Comparison of ENCODE assay signal across 8 cellular contexts in genomic region chr13:97433727-97434416, GRCh38. TPM values are rescaled to one million over a fixed set of nuclear protein-coding genes. Genes with fewer than 3 reads are reported as not detected.
A peak's percentile ranks its signal among the peaks of the same experiment; 100 is the strongest.
DNase-seq lines count a peak whose midpoint lies in the region; ATAC-seq, FAIRE-seq and TF ChIP-seq lines count a peak whose summit lies in the region.

Gene RAP2A, plus strand, starts transcription at chr13:97434169. Its CDS starts 302 bp downstream, at chr13:97434471.

- peaks cover 12% of the 10 kb centered on the region for H3K23me2 ChIP-seq in H1 (ENCODE audit: low read depth, low read length)

- WGBS in H1 (ENCODE audit: extremely low coverage in 1 of 2, insufficient coverage in 1 of 2, insufficient read length in 1 of 2, insufficient replicate concordance in 2 of 2, low coverage in 1 of 2, low lambda C conversion rate in 2 of 2, missing lambda C conversion rate in 1 of 2), 2 experiments: 0% methylated on average over 15 of the region's 97 CpGs; no CpG with 5 or more reads in 1 of the 2 experiments

- H3K9ac ChIP-seq in NT2/D1 (ENCODE audit: insufficient read length, low read depth) (peak within 1 kb of the TSS; percentile 85), H1 (replicated peaks in 1 of 4; ENCODE audit: extremely low read depth in 1 of 4, low read depth in 3 of 4, low read length in 3 of 4) (peak within 1 kb of the TSS; percentile 86 to 91 (median 90))

- DNase-seq in CD8-positive, alpha-beta memory T cell: peak; percentile 84 to 96 (median 91)
- DNase-seq in HTR-8/SVneo (ENCODE audit: insufficient read length, low spot score): peak; percentile 56
- DNase-seq in NT2/D1 (ENCODE audit: low read depth, low spot score): peak; percentile 81
- DNase-seq in activated CD8-positive, alpha-beta memory T cell treated with anti-CD3 and anti-CD28 coated beads, Interleukin-2, amount 10 ng/mL, durations not matched to agents 7 days and 5 days: peak; percentile 94
- peak; percentile 74 to 86 for DNase-seq in H1 (ENCODE audit: low read depth in 1 of 2, low spot score in 2 of 2)
- DNase-seq in mesenteric fat pad (ENCODE audit: low spot score): peak; percentile 96
- peak; percentile 82 for DNase-seq in stimulated activated CD8-positive, alpha-beta memory T cell treated with anti-CD3 and anti-CD28 coated beads, Interleukin-15, amount 100 ng/mL, for 1 hour (ENCODE audit: low read depth)

- no peak for TF ChIP-seq RAD21 in H1 (IDR thresholded peaks at IDR 0.05 in 1 of 2, conservative IDR thresholded peaks at IDR 0.05 in 1 of 2; ENCODE audit: low read depth in 2 of 2, low read length in 2 of 2)

- H3K36me3 Mint-ChIP-seq in CD8-positive, alpha-beta memory T cell: peaks cover 0 to 18% (median 0%) of the 10 kb centered on the region in 3 donors
- peaks cover 11% of the 10 kb centered on the region for H3K36me3 Mint-ChIP-seq in activated CD8-positive, alpha-beta memory T cell treated with anti-CD3 and anti-CD28 coated beads, Interleukin-2, amount 10 ng/mL, durations not matched to agents 7 days and 5 days

- H3K9me3 Mint-ChIP-seq in CD8-positive, alpha-beta memory T cell: peaks cover 0 to 1% (median 0%) of the 10 kb centered on the region in 5 donors
- H3K9me3 Mint-ChIP-seq in activated CD8-positive, alpha-beta memory T cell treated with anti-CD3 and anti-CD28 coated beads, Interleukin-2, amount 10 ng/mL, durations not matched to agents 7 days and 5 days (ENCODE audit: low read depth): no peaks in the 10 kb centered on the region

- no peaks in the 10 kb centered on the region for H3K27me3 ChIP-seq in CD8-positive, alpha-beta memory T cell (ENCODE audit: insufficient read depth, low read length, poor library complexity, severe bottlenecking)
- H3K27me3 ChIP-seq in NT2/D1 (ENCODE audit: insufficient read depth, insufficient read length): no peaks in the 10 kb centered on the region
- H3K27me3 ChIP-seq in H1 (replicated peaks in 1 of 4; ENCODE audit: control insufficient read depth in 3 of 4, extremely low read depth in 1 of 4, insufficient read depth in 3 of 4, low read length in 3 of 4): no peaks in the 10 kb centered on the region

- ATAC-seq in GM21367 (IDR thresholded peaks at IDR 0.05; ENCODE audit: unreplicated experiment): peak; percentile 41
- peak; percentile 64 for ATAC-seq in activated CD8-positive, alpha-beta memory T cell treated with anti-CD3 and anti-CD28 coated beads, Interleukin-2, amount 10 ng/mL, durations not matched to agents 7 days and 5 days

- H3K27ac ChIP-seq in CD8-positive, alpha-beta memory T cell (ENCODE audit: low read depth, low read length): peak within 1 kb of the TSS; percentile 100
- H3K27ac ChIP-seq in H1 (ENCODE audit: low read depth, low read length): peak within 1 kb of the TSS; percentile 85

- peak within 1 kb of the TSS; percentile 83 for H3K4ac ChIP-seq in H1 (replicated peaks; ENCODE audit: insufficient read length, low read depth, low read length)

- peak within 1 kb of the TSS; percentile 45 for H4K5ac ChIP-seq in H1 (ENCODE audit: insufficient read length, low read depth, low read length)

- peaks cover 3 to 45% of the 10 kb centered on the region in 2 experiments; a peak in 3 of 4 replicates for H3K79me2 ChIP-seq in H1 (ENCODE audit: control insufficient read depth in 1 of 2, insufficient read depth in 2 of 2, low read length in 2 of 2)

- TF ChIP-seq EP300 in H1 (IDR thresholded peaks at IDR 0.05; ENCODE audit: borderline replicate concordance in 1 of 2, low read depth in 2 of 2, low read length in 2 of 2): no peak

- H3K4me2 ChIP-seq in H1 (ENCODE audit: insufficient read depth in 1 of 2, low read depth in 2 of 2, low read length in 2 of 2): peak within 1 kb of the TSS; percentile 93 to 97

- TF ChIP-seq CTCF in H1 (IDR thresholded peaks at IDR 0.05; ENCODE audit: control extremely low read depth in 1 of 3, insufficient read depth in 1 of 3, low read depth in 1 of 3, low read length in 3 of 3): no peak

- H3K27ac Mint-ChIP-seq in CD8-positive, alpha-beta memory T cell: peak within 1 kb of the TSS; percentile 93 to 100 (median 100)
- H3K27ac Mint-ChIP-seq in activated CD8-positive, alpha-beta memory T cell treated with anti-CD3 and anti-CD28 coated beads, Interleukin-2, amount 10 ng/mL, durations not matched to agents 7 days and 5 days: peak within 1 kb of the TSS; percentile 100

- H3K27me3 Mint-ChIP-seq in CD8-positive, alpha-beta memory T cell: peaks cover 0 to 4% of the 10 kb centered on the region in 2 donors
- peaks cover 6% of the 10 kb centered on the region for H3K27me3 Mint-ChIP-seq in activated CD8-positive, alpha-beta memory T cell treated with anti-CD3 and anti-CD28 coated beads, Interleukin-2, amount 10 ng/mL, durations not matched to agents 7 days and 5 days

- H3K18ac ChIP-seq in H1 (ENCODE audit: extremely low read depth, low read length): peak within 1 kb of the TSS; percentile 73

- H2BK15ac ChIP-seq in H1 (ENCODE audit: low read length): no peak within 1 kb of the TSS

- H2AK5ac ChIP-seq in H1 (ENCODE audit: low read depth, low read length): no peak within 1 kb of the TSS

- H3K4me3 ChIP-seq in CD8-positive, alpha-beta memory T cell (ENCODE audit: low read length): peak within 1 kb of the TSS; percentile 100
- H3K4me3 ChIP-seq in NT2/D1 (ENCODE audit: insufficient read length, low read depth) (peak within 1 kb of the TSS; percentile 79), H1 (ENCODE audit: extremely low read depth in 1 of 4, insufficient read depth in 2 of 4, low read depth in 3 of 4, low read length in 4 of 4) (peak within 1 kb of the TSS; percentile 80 to 98 (median 96))

- peak within 1 kb of the TSS; percentile 79 for H4K91ac ChIP-seq in H1 (replicated peaks; ENCODE audit: insufficient read length, low read length)

- no peaks in the 10 kb centered on the region for H3K36me3 ChIP-seq in CD8-positive, alpha-beta memory T cell (ENCODE audit: insufficient read depth, low read length)
- H3K36me3 ChIP-seq in NT2/D1 (ENCODE audit: insufficient read depth, insufficient read length, low read length) (peaks cover 7% of the 10 kb centered on the region), H1 (ENCODE audit: control insufficient read depth in 2 of 4, insufficient read depth in 4 of 4, low read length in 3 of 4) (peaks cover 0 to 2% (median 0%) of the 10 kb centered on the region in 4 experiments; a peak in 1 of 8 replicates)

- peaks cover 3% of the 10 kb centered on the region; the same call in 1 of the 2 replicates for H3K79me1 ChIP-seq in H1 (ENCODE audit: low read depth, low read length)

- no peak within 1 kb of the TSS for H3K23ac ChIP-seq in H1 (ENCODE audit: insufficient read length)

- TF ChIP-seq POLR2A in H1 (IDR thresholded peaks at IDR 0.05; ENCODE audit: control extremely low read depth in 1 of 2, low read depth in 2 of 2, low read length in 2 of 2): peak in 1 of 2 experiments; percentile 67; a peak in 2 of 3 replicates

- peaks cover 21% of the 10 kb centered on the region for H3K4me1 ChIP-seq in CD8-positive, alpha-beta memory T cell (ENCODE audit: insufficient read depth, low read length)
- H3K4me1 ChIP-seq in NT2/D1 (ENCODE audit: insufficient read depth, insufficient read length) (peaks cover 2% of the 10 kb centered on the region), H1 (replicated peaks in 1 of 4; ENCODE audit: control insufficient read depth in 3 of 4, insufficient read depth in 4 of 4, low read length in 3 of 4) (peaks cover 0 to 3% (median 1%) of the 10 kb centered on the region in 4 experiments; a peak in 2 of 7 replicates)

- H2BK5ac ChIP-seq in H1 (ENCODE audit: low read depth, low read length): peak within 1 kb of the TSS; percentile 84

- no peak within 1 kb of the TSS for H3K14ac ChIP-seq in H1 (ENCODE audit: insufficient read length)

- no peak within 1 kb of the TSS for H2BK120ac ChIP-seq in H1 (replicated peaks; ENCODE audit: low read depth, low read length)

- H2BK20ac ChIP-seq in H1 (ENCODE audit: low read length): no peak within 1 kb of the TSS

- POLR2A ChIA-PET in CD8-positive, alpha-beta memory T cell (lab: Charles Lee): interaction anchor here (0.5 to 1.7 kb wide), 12 partner anchors 10 to 1757 kb away, joined by 3 to 8 read pairs (median 4); partner anchors contain the start of genes DNAJC3 and MBNL2
- POLR2A ChIA-PET in H1 (lab: Charles Lee; ENCODE audit: partially characterized antibody): interaction anchor here (0.8 to 2.7 kb wide), 6 partner anchors 10 to 25 kb away, joined by 3 to 11 read pairs (median 3); no protein-coding TSS in a partner anchor

- H2AFZ ChIP-seq in H1 (ENCODE audit: low read length): peak within 1 kb of the TSS; percentile 98

- no peaks in the 10 kb centered on the region for H3K9me3 ChIP-seq in CD8-positive, alpha-beta memory T cell (ENCODE audit: low read length)
- 0 out of 2 replicates have a peak, but pooled peaks cover 9% of the 10 kb centered on the region for H3K9me3 ChIP-seq in NT2/D1 (ENCODE audit: insufficient read depth, low read length)
- H3K9me3 ChIP-seq in H1 (ENCODE audit: insufficient read depth in 2 of 2, low read depth in 1 of 2, low read length in 1 of 2): no peaks in the 10 kb centered on the region

- H3K4me3 Mint-ChIP-seq in CD8-positive, alpha-beta memory T cell: peak within 1 kb of the TSS; percentile 88 to 99 (median 99)
- H3K4me3 Mint-ChIP-seq in activated CD8-positive, alpha-beta memory T cell treated with anti-CD3 and anti-CD28 coated beads, Interleukin-2, amount 10 ng/mL, durations not matched to agents 7 days and 5 days: peak within 1 kb of the TSS; percentile 93

- CTCF ChIA-PET in CD8-positive, alpha-beta memory T cell (lab: Charles Lee): interaction anchor here (1.1 kb wide), 1 partner anchor 324 kb away, joined by 6 read pairs; no protein-coding TSS in a partner anchor
- CTCF ChIA-PET in activated CD8-positive, alpha-beta memory T cell treated with anti-CD3 and anti-CD28 coated beads, Interleukin-2, amount 10 ng/mL, durations not matched to agents 7 days and 5 days (lab: Charles Lee): interaction anchor here (0.7 to 1.9 kb wide), 4 partner anchors 18 to 212 kb away, joined by 3 to 4 read pairs (median 3); partner anchors contain the start of gene MBNL2
- CTCF ChIA-PET in H1 (lab: Charles Lee; ENCODE audit: partially characterized antibody): interaction anchor here (0.7 to 1.6 kb wide), 3 partner anchors 28 to 195 kb away, joined by 3 to 4 read pairs (median 4); no protein-coding TSS in a partner anchor

- peaks cover 29 to 37% (median 36%) of the 10 kb centered on the region in 3 donors for H3K4me1 Mint-ChIP-seq in CD8-positive, alpha-beta memory T cell
- peaks cover 32% of the 10 kb centered on the region for H3K4me1 Mint-ChIP-seq in activated CD8-positive, alpha-beta memory T cell treated with anti-CD3 and anti-CD28 coated beads, Interleukin-2, amount 10 ng/mL, durations not matched to agents 7 days and 5 days

- no peak within 1 kb of the TSS for H3K56ac ChIP-seq in H1 (replicated peaks; ENCODE audit: insufficient read length, low read depth, low read length)

- H4K8ac ChIP-seq in H1 (ENCODE audit: extremely low read depth, insufficient read depth, low read length): peak within 1 kb of the TSS; percentile 92

- H4K20me1 ChIP-seq in H1 (replicated peaks in 1 of 2; ENCODE audit: control insufficient read depth in 1 of 2, insufficient read depth in 2 of 2, low read length in 2 of 2): peaks cover 0 to 3% of the 10 kb centered on the region in 2 experiments

- H2BK12ac ChIP-seq in H1 (ENCODE audit: low read depth, low read length): peak within 1 kb of the TSS; percentile 54; the same call in 1 of the 2 replicates

- FAIRE-seq in HTR-8/SVneo (lab: Jason Lieb, UNC): no peak
- FAIRE-seq in H1 (lab: Jason Lieb, UNC): no peak

RNA-seq across cellular contexts. Expression of gene RAP2A, which starts in this region (rescaled TPM):
- total RNA-seq in CD8-positive, alpha-beta memory T cell: 10 to 100 TPM; 18.3 to 19.8 TPM
- 3.6 TPM for polyA plus RNA-seq in CD8-positive, alpha-beta memory T cell
- total RNA-seq in activated CD8-positive, alpha-beta memory T cell treated with anti-CD3 and anti-CD28 coated beads, Interleukin-2, amount 10 ng/mL, durations not matched to agents 7 days and 5 days: 10 to 100 TPM; 39.2 to 45.2 TPM
- total RNA-seq in H1 (2021; fragmentation: NEBNext Ultra II Directional; extraction: Animal tissue kit (Norgen Biotek cat#: 25700)): 43.4 and 45.3 TPM in 2 replicates
- 4.4 and 8.4 TPM in 2 replicates for polyA plus RNA-seq in H1 (2011; rRNA removed)
- 8.7 TPM for polyA plus RNA-seq in H1 (2011; cell fraction: cytosol; rRNA removed)
- 20.2 TPM for polyA plus RNA-seq in H1 (2011; cell fraction: nucleus; rRNA removed)
- polyA plus RNA-seq in H1 (2012, experiment 1 of 2): 21.1 to 23.8 TPM (median 22.2 TPM) in 4 replicates
- polyA plus RNA-seq in H1 (2012, experiment 2 of 2): 1.5 TPM
- polyA plus RNA-seq in H1 (2013, experiment 1 of 2): 17.4 TPM
- polyA plus RNA-seq in H1 (2013, experiment 2 of 2): 16.5 TPM
- 46.9 and 56.4 TPM in 2 replicates for polyA minus RNA-seq in H1 (2011; rRNA and poly(A)+ RNA removed)
- polyA minus RNA-seq in H1 (2011; cell fraction: cytosol; rRNA and poly(A)+ RNA removed): 30.4 TPM
- 74.9 TPM for polyA minus RNA-seq in H1 (2011; cell fraction: nucleus; rRNA and poly(A)+ RNA removed)
- 38.3 TPM for total RNA-seq in mesenteric fat pad

Comparison
In these comparisons a context has a peak if more than half of its experiments do, and no peak if none do; other contexts are left out.
1. Peak in every context shown above with its lines: DNase-seq, ATAC-seq, H3K4me3 ChIP-seq and H3K27ac ChIP-seq.